Comparison of ENCODE assay signal across 11 cellular contexts in genomic region chr5:95939465-95939864, GRCh38.
A peak's percentile ranks its signal among the peaks of the same experiment; 100 is the strongest.
DNase-seq lines count a peak whose midpoint lies in the region; ATAC-seq and TF ChIP-seq lines count a peak whose summit lies in the region.
"Had no signal": no experiment of that assay in that cellular context is flagged by ENCODE, and none has a peak within 500 bp of the region (broad histone marks: within the 10 kb centered on the region; RNA-seq: fewer than 3 reads in every experiment).

No MANE protein-coding gene starts in this region.

- ATAC-seq in GM19395 (IDR thresholded peaks at IDR 0.05; ENCODE audit: unreplicated experiment) (peak; percentile 83), HG02610 (IDR thresholded peaks at IDR 0.05; ENCODE audit: unreplicated experiment) (peak; percentile 50), HG03354 (IDR thresholded peaks at IDR 0.05; ENCODE audit: poor library complexity, severe bottlenecking, unreplicated experiment) (peak; percentile 73), SK-N-SH treated with all-trans-retinoic acid at 6 μM for 48 hours (no peak)

- DNase-seq in superior temporal gyrus (ENCODE audit: extremely low spot score) (peak; percentile 69), NCI-H82 (lab: John Stamatoyannopoulos, UW) (no peak), Kasumi-1 (lab: John Stamatoyannopoulos, UW) (no peak)
- DNase-seq: activated naive CD4-positive, alpha-beta T cell treated with anti-CD3 and anti-CD28 coated beads for 36 hours; Caco-2; NCI-H1105 treated with DMSO at 0.1 percent for 48 hours; NCI-H524 treated with DMSO at 0.1 percent for 48 hours had no signal

TF ChIP-seq in SK-N-SH treated with all-trans-retinoic acid at 6 μM for 48 hours, 23 proteins besides CTCF, POLR2A, EP300 and RAD21:
- no peak for TF ChIP-seq ISL1 (CRISPR knock-in tag; IDR thresholded peaks at IDR 0.05)
- no peak for TF ChIP-seq ZNF565 (CRISPR knock-in tag; conservative IDR thresholded peaks at IDR 0.05; ENCODE audit: low read depth)
- TF ChIP-seq BACH2 (CRISPR knock-in tag; IDR thresholded peaks at IDR 0.05; ENCODE audit: borderline replicate concordance): no peak
- no peak for TF ChIP-seq PPARA (CRISPR knock-in tag; IDR thresholded peaks at IDR 0.05; ENCODE audit: borderline replicate concordance)
- no peak for TF ChIP-seq GLIS3 (CRISPR knock-in tag; IDR thresholded peaks at IDR 0.05)
- no peak for TF ChIP-seq RARB (CRISPR knock-in tag; IDR thresholded peaks at IDR 0.05)
- no peak for TF ChIP-seq ZFP3 (CRISPR knock-in tag; IDR thresholded peaks at IDR 0.05)
- no peak for TF ChIP-seq ZNF70 (CRISPR knock-in tag; IDR thresholded peaks at IDR 0.05)
- no peak for TF ChIP-seq TSHZ2 (CRISPR knock-in tag; IDR thresholded peaks at IDR 0.05)
- no peak for TF ChIP-seq ZC3H10 (CRISPR knock-in tag; IDR thresholded peaks at IDR 0.05)
- TF ChIP-seq SNAI2 (CRISPR knock-in tag; IDR thresholded peaks at IDR 0.05): no peak
